1 cellular context compared by ENCODE assay signal in the genomic region with DNA sequence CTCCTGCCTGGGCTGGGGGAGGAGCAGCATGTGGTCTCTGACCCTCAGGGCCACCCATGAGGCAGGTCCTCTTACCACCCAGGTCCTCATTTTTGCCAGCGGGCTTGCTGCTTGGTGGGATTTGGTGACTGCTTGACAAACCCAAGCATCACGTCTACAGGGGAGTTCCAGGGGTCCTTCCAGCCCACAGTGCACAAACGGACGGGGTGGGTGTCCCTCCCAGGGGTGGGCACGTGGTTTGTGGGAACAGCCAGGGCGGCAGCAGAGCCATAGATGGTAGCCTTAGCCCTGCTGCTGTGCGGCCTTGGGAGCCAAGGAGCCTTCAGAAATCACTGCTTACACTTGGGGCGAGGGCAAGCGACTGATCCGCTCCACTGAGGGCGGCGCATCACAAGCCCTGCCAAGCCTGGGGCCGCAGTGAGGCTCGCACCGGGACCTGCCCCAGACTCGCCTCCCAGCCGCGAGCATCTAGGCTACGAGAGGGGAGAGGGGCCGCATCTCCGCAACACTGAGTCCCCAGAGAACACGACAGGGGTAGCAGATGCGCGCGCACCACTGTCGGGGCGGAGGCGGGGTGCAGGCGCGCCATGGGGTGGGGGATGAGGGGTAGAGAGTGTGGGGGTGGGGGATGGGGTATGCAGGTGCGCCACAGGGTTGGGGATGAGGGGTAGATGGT.
TF ChIP-seq lines count a peak whose summit lies in the region.

No MANE protein-coding gene starts in this region.

TF ChIP-seq in GM12878, 131 proteins besides CTCF, POLR2A, EP300 and RAD21:
- TF ChIP-seq RCOR1 (conservative IDR thresholded peaks at IDR 0.05; ENCODE audit: low read depth, low read length) (no peak), CHD1 (IDR thresholded peaks at IDR 0.05; ENCODE audit: low read depth, low read length) (no peak), GATAD2B (conservative IDR thresholded peaks at IDR 0.05; ENCODE audit: low read depth) (no peak), HDGF (IDR thresholded peaks at IDR 0.05) (no peak), SREBF1 (IDR thresholded peaks at IDR 0.05; ENCODE audit: low read length) (no peak), SPI1 (IDR thresholded peaks at IDR 0.05; ENCODE audit: borderline replicate concordance, insufficient read depth, low read depth, low read length) (no peak), YY1 (IDR thresholded peaks at IDR 0.05; ENCODE audit: low read depth, low read length) (no peak), TCF3 (IDR thresholded peaks at IDR 0.05; ENCODE audit: borderline replicate concordance, insufficient read depth, low read depth, low read length) (no peak), RAD51 (IDR thresholded peaks at IDR 0.05) (no peak), MYC (IDR thresholded peaks at IDR 0.05; ENCODE audit: insufficient read depth, insufficient read length, insufficient replicate concordance, low read length, severe bottlenecking) (no peak), IKZF1 (conservative IDR thresholded peaks at IDR 0.05) (no peak), NBN (IDR thresholded peaks at IDR 0.05) (no peak), ASH2L (IDR thresholded peaks at IDR 0.05; ENCODE audit: borderline replicate concordance, low read depth) (no peak)
- TF ChIP-seq, protein P1, sequence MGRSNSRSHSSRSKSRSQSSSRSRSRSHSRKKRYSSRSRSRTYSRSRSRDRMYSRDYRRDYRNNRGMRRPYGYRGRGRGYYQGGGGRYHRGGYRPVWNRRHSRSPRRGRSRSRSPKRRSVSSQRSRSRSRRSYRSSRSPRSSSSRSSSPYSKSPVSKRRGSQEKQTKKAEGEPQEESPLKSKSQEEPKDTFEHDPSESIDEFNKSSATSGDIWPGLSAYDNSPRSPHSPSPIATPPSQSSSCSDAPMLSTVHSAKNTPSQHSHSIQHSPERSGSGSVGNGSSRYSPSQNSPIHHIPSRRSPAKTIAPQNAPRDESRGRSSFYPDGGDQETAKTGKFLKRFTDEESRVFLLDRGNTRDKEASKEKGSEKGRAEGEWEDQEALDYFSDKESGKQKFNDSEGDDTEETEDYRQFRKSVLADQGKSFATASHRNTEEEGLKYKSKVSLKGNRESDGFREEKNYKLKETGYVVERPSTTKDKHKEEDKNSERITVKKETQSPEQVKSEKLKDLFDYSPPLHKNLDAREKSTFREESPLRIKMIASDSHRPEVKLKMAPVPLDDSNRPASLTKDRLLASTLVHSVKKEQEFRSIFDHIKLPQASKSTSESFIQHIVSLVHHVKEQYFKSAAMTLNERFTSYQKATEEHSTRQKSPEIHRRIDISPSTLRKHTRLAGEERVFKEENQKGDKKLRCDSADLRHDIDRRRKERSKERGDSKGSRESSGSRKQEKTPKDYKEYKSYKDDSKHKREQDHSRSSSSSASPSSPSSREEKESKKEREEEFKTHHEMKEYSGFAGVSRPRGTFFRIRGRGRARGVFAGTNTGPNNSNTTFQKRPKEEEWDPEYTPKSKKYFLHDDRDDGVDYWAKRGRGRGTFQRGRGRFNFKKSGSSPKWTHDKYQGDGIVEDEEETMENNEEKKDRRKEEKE (IDR thresholded peaks at IDR 0.05), result no peak
- TF ChIP-seq, protein P2, sequence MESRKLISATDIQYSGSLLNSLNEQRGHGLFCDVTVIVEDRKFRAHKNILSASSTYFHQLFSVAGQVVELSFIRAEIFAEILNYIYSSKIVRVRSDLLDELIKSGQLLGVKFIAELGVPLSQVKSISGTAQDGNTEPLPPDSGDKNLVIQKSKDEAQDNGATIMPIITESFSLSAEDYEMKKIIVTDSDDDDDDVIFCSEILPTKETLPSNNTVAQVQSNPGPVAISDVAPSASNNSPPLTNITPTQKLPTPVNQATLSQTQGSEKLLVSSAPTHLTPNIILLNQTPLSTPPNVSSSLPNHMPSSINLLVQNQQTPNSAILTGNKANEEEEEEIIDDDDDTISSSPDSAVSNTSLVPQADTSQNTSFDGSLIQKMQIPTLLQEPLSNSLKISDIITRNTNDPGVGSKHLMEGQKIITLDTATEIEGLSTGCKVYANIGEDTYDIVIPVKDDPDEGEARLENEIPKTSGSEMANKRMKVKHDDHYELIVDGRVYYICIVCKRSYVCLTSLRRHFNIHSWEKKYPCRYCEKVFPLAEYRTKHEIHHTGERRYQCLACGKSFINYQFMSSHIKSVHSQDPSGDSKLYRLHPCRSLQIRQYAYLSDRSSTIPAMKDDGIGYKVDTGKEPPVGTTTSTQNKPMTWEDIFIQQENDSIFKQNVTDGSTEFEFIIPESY (IDR thresholded peaks at IDR 0.05), result no peak
- TF ChIP-seq, protein P3, sequence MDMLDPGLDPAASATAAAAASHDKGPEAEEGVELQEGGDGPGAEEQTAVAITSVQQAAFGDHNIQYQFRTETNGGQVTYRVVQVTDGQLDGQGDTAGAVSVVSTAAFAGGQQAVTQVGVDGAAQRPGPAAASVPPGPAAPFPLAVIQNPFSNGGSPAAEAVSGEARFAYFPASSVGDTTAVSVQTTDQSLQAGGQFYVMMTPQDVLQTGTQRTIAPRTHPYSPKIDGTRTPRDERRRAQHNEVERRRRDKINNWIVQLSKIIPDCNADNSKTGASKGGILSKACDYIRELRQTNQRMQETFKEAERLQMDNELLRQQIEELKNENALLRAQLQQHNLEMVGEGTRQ (IDR thresholded peaks at IDR 0.05; ENCODE audit: borderline replicate concordance, low read depth, low read length), result no peak
- TF ChIP-seq, protein P4, sequence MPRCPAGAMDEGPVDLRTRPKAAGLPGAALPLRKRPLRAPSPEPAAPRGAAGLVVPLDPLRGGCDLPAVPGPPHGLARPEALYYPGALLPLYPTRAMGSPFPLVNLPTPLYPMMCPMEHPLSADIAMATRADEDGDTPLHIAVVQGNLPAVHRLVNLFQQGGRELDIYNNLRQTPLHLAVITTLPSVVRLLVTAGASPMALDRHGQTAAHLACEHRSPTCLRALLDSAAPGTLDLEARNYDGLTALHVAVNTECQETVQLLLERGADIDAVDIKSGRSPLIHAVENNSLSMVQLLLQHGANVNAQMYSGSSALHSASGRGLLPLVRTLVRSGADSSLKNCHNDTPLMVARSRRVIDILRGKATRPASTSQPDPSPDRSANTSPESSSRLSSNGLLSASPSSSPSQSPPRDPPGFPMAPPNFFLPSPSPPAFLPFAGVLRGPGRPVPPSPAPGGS (IDR thresholded peaks at IDR 0.05; ENCODE audit: borderline replicate concordance, insufficient read depth, low read depth, low read length, poor library complexity, severe bottlenecking), result no peak
